ENCODE assay signal across 15 cellular contexts in genomic region chr9:22216730-22217160, GRCh38.
DNase-seq lines count a peak whose midpoint lies in the region; ATAC-seq and TF ChIP-seq lines count a peak whose summit lies in the region.
"Had no signal": no experiment of that assay in that cellular context is flagged by ENCODE, and none has a peak within 500 bp of the region (broad histone marks: within the 10 kb centered on the region; RNA-seq: fewer than 3 reads in every experiment).

No MANE protein-coding gene starts in this region.

- H3K27ac ChIP-seq in HEK293 (ENCODE audit: extremely low read depth, low read depth, low read length) = no peak overlapping the region
- H3K27ac ChIP-seq: testis had no signal

- H3K27ac Mint-ChIP-seq in nephron progenitor cell = no peak overlapping the region
- H3K27ac Mint-ChIP-seq in mesothelial cell of epicardium = no peak overlapping the region
- H3K27ac Mint-ChIP-seq: activated naive CD8-positive, alpha-beta T cell treated with anti-CD3 and anti-CD28 coated beads for 36 hours; dendritic cell treated with granulocyte-macrophage colony-stimulating factor and Interleukin-4, amounts not matched to agents 40 ng/mL and 50 ng/mL, for 4 days had no signal

- H3K36me3 Mint-ChIP-seq in nephron progenitor cell (ENCODE audit: low read depth) (no peaks in the 10 kb centered on the region), mesothelial cell of epicardium (no peaks in the 10 kb centered on the region)
- H3K36me3 Mint-ChIP-seq: activated naive CD8-positive, alpha-beta T cell treated with anti-CD3 and anti-CD28 coated beads for 36 hours had no signal

- POLR2A ChIA-PET in HEK293 (lab: Yijun Ruan, JAX) = interaction anchor here (0.8 to 1.6 kb wide), 2 partner anchors 10 to 208 kb away, joined by 3 read pairs; partner anchors contain the start of gene CDKN2B

- TF ChIP-seq CTCF in HEK293 (tag by site-specific recombination; IDR thresholded peaks at IDR 0.05) = no peak
- no peak for TF ChIP-seq CTCF in nephron progenitor cell (IDR thresholded peaks at IDR 0.05)
- no peak for TF ChIP-seq CTCF in mesothelial cell of epicardium (IDR thresholded peaks at IDR 0.05; ENCODE audit: unreplicated experiment)

- H3K9me3 Mint-ChIP-seq in nephron progenitor cell (peaks cover 4% of the 10 kb centered on the region), mesothelial cell of epicardium (peaks cover 4% of the 10 kb centered on the region)
- H3K9me3 Mint-ChIP-seq: dendritic cell treated with granulocyte-macrophage colony-stimulating factor and Interleukin-4, amounts not matched to agents 40 ng/mL and 50 ng/mL, for 4 days had no signal

- peak; percentile 63 for DNase-seq in NCI-H69 (lab: John Stamatoyannopoulos, UW)
- DNase-seq in dedifferentiated amniotic fluid mesenchymal stem cell (ENCODE audit: extremely low spot score) = peak; percentile 83
- DNase-seq in sciatic nerve (ENCODE audit: low spot score) = no peak
- DNase-seq in NAMALWA (ENCODE audit: low spot score) = no peak
- DNase-seq in nephron progenitor cell = no peak
- DNase-seq in mesothelial cell of epicardium (ENCODE audit: low spot score in 2 of 2, unreplicated experiment in 2 of 2) = no peak
- DNase-seq: activated CD8-positive, alpha-beta memory T cell treated with anti-CD3 and anti-CD28 coated beads, Interleukin-2, amount 50 U/mL, for 4 hours; activated naive CD8-positive, alpha-beta T cell treated with anti-CD3 and anti-CD28 coated beads for 36 hours; Kasumi-1; naive B cell; NCI-H2227 treated with DMSO at 0.1 percent for 48 hours; Right ventricle myocardium superior; testis had no signal

- peaks cover 11% of the 10 kb centered on the region for H3K4me1 ChIP-seq in HEK293 (ENCODE audit: control insufficient read depth, insufficient read depth, low read length)
- H3K4me1 ChIP-seq: testis had no signal

- CTCF ChIA-PET in HEK293 (lab: Yijun Ruan, JAX) = interaction anchor here (1.0 to 2.0 kb wide), 4 partner anchors 8 to 208 kb away, joined by 3 to 9 read pairs (median 4); partner anchors contain the start of gene CDKN2B

- H3K36me3 ChIP-seq in HEK293 (ENCODE audit: control insufficient read depth in 2 of 2, insufficient read depth in 1 of 2, low read length in 2 of 2) = no peaks in the 10 kb centered on the region

- intact Hi-C loops in sciatic nerve (cut with DNase I) = no loop called here

- no peak overlapping the region for H3K4me3 ChIP-seq in HEK293 (ENCODE audit: low read depth, low read length)
- H3K4me3 ChIP-seq: testis had no signal

- H3K4me1 Mint-ChIP-seq in nephron progenitor cell (no peaks in the 10 kb centered on the region), mesothelial cell of epicardium (peaks cover 29% of the 10 kb centered on the region)

- H3K4me3 Mint-ChIP-seq in nephron progenitor cell (no peak overlapping the region), mesothelial cell of epicardium (no peak overlapping the region)
- H3K4me3 Mint-ChIP-seq: activated naive CD8-positive, alpha-beta T cell treated with anti-CD3 and anti-CD28 coated beads for 36 hours; dendritic cell treated with granulocyte-macrophage colony-stimulating factor and Interleukin-4, amounts not matched to agents 40 ng/mL and 50 ng/mL, for 4 days; naive B cell had no signal

- H3K27me3 Mint-ChIP-seq in nephron progenitor cell (ENCODE audit: low read depth, poor library complexity) (no peaks in the 10 kb centered on the region), mesothelial cell of epicardium (ENCODE audit: low read depth) (peaks cover 20% of the 10 kb centered on the region)

- no peaks in the 10 kb centered on the region for H3K9me3 ChIP-seq in HEK293 (ENCODE audit: control insufficient read depth, insufficient read depth, low read depth, low read length)
- H3K9me3 ChIP-seq: testis had no signal

- peak; percentile 22 for ATAC-seq in sciatic nerve

TF ChIP-seq in HEK293, 187 proteins besides CTCF, POLR2A, EP300 and RAD21:
- TF ChIP-seq ZNF398 (tag by site-specific recombination; IDR thresholded peaks at IDR 0.05) (no peak), ZNF561 (tag by site-specific recombination; IDR thresholded peaks at IDR 0.05; ENCODE audit: borderline replicate concordance) (peak; percentile 77), ZIC2 (tag by site-specific recombination; IDR thresholded peaks at IDR 0.05) (peak; percentile 91), GLIS1 (tag by site-specific recombination; IDR thresholded peaks at IDR 0.05) (peak; percentile 28), ZNF785 (tag by site-specific recombination; IDR thresholded peaks at IDR 0.05) (no peak), ZNF610 (tag by site-specific recombination; IDR thresholded peaks at IDR 0.05; ENCODE audit: borderline replicate concordance) (no peak), TRIM28 (IDR thresholded peaks at IDR 0.05; ENCODE audit: borderline replicate concordance, low read length) (peak; percentile 15; the same call in 1 of the 2 replicates), PRDM10 (tag by site-specific recombination; IDR thresholded peaks at IDR 0.05) (0 out of 2 replicates have a peak, but pooled peaks have one; percentile 6), ZNF423 (tag by site-specific recombination; IDR thresholded peaks at IDR 0.05) (peak; percentile 56; the same call in 1 of the 2 replicates)

Comparison
In these comparisons a context has a peak if more than half of its experiments do, and no peak if none do; other contexts are left out.
1. DNase-seq: peak in NCI-H69 (single experiment) and dedifferentiated amniotic fluid mesenchymal stem cell (single experiment); none in sciatic nerve (single experiment), NAMALWA (single experiment), nephron progenitor cell (single experiment) and mesothelial cell of epicardium (0 of 2).